In genomic region chr7:101947899-101948298, GRCh38 we compare ENCODE assay signal across 1 cellular context.
TF ChIP-seq lines count a peak whose summit lies in the region.

No MANE protein-coding gene starts in this region.

TF ChIP-seq in HEK293, 187 proteins besides CTCF, POLR2A, EP300 and RAD21 (continued from another document):
- TF ChIP-seq ZNF518A (tag by site-specific recombination; conservative IDR thresholded peaks at IDR 0.05; ENCODE audit: low read depth) (no peak), SP2 (tag by site-specific recombination; IDR thresholded peaks at IDR 0.05) (no peak), ZNF843 (tag by site-specific recombination; IDR thresholded peaks at IDR 0.05) (no peak), ZNF660 (tag by site-specific recombination; IDR thresholded peaks at IDR 0.05) (peak; percentile 52; the same call in 1 of the 2 replicates), OSR2 (tag by site-specific recombination; IDR thresholded peaks at IDR 0.05) (peak; percentile 65), ZNF18 (tag by site-specific recombination; IDR thresholded peaks at IDR 0.05) (0 out of 2 replicates have a peak, but pooled peaks have one; percentile 27), ZNF548 (tag by site-specific recombination; IDR thresholded peaks at IDR 0.05) (no peak), BCL6B (tag by site-specific recombination; IDR thresholded peaks at IDR 0.05) (no peak), ZNF610 (tag by site-specific recombination; IDR thresholded peaks at IDR 0.05; ENCODE audit: borderline replicate concordance) (no peak), ZNF324 (tag by site-specific recombination; IDR thresholded peaks at IDR 0.05) (no peak), HOXA7 (CRISPR knock-in tag; IDR thresholded peaks at IDR 0.05; ENCODE audit: borderline replicate concordance) (no peak), GLIS2 (tag by site-specific recombination; IDR thresholded peaks at IDR 0.05) (no peak), ZFP69B (tag by site-specific recombination; IDR thresholded peaks at IDR 0.05) (no peak), ZNF223 (tag by site-specific recombination; IDR thresholded peaks at IDR 0.05) (no peak), ZNF501 (tag by site-specific recombination; IDR thresholded peaks at IDR 0.05) (0 out of 2 replicates have a peak, but pooled peaks have one; percentile 31), ZNF416 (tag by site-specific recombination; IDR thresholded peaks at IDR 0.05) (no peak), ZIC2 (tag by site-specific recombination; IDR thresholded peaks at IDR 0.05) (no peak), ZSCAN23 (tag by site-specific recombination; IDR thresholded peaks at IDR 0.05) (no peak), ZFHX2 (tag by site-specific recombination; conservative IDR thresholded peaks at IDR 0.05) (0 out of 2 replicates have a peak, but pooled peaks have one; percentile 13), ZBTB1 (tag by site-specific recombination; IDR thresholded peaks at IDR 0.05) (no peak), ZNF624 (tag by site-specific recombination; IDR thresholded peaks at IDR 0.05) (no peak), ZBTB26 (tag by site-specific recombination; optimal IDR thresholded peaks at IDR 0.05) (no peak), ZSCAN16 (tag by site-specific recombination; IDR thresholded peaks at IDR 0.05) (peak; percentile 89), ZBTB21 (tag by site-specific recombination; IDR thresholded peaks at IDR 0.05) (peak; percentile 64), ZEB2 (tag by site-specific recombination; IDR thresholded peaks at IDR 0.05) (0 out of 2 replicates have a peak, but pooled peaks have one; percentile 48), ZBTB8A (tag by site-specific recombination; IDR thresholded peaks at IDR 0.05) (peak; percentile 86)
